ENCODE assay signal across 1 cellular context in the genomic region with DNA sequence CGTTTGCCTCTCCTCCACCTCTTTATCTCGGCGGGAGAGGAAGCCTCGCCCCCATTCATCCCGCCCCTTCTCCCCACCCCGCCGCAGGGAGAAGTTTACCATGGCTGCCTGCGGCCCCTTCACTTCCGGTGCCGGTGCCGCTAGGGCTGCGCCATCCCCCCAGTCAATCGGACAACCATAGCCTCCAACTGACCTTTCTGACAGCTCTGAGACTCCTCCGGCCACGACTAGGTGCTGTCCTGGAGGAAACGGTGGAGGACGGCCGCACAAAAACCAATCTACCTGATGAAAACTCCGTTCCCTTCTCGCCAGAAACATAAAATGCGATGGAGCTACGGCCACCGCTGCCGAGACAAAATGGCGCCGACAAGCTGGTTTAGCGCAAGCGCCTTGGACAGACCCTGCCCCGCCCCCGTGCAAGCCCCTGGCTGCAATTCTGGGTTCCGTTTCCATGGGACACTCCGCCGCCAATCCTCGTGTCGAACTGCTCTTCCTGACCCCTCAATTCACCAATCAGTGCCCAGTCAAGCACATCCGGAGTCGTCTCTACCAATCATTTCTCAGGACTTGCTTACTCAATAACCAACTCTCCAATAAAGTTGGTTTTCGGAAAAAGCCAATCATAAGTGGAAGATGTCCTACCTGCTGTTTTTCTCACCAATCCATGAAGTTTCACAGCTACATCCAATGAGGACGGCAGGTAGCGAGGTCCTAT.
TF ChIP-seq lines count a peak whose summit lies in the region.

No MANE protein-coding gene starts in this region.

TF ChIP-seq in HepG2, 621 proteins besides CTCF, POLR2A, EP300 and RAD21 (continued from another document and continues in another):
- peak; percentile 86; the same call in 1 of the 2 replicates for TF ChIP-seq NRL (CRISPR knock-in tag; IDR thresholded peaks at IDR 0.05; ENCODE audit: borderline replicate concordance)
- no peak for TF ChIP-seq TBP (CRISPR knock-in tag; IDR thresholded peaks at IDR 0.05)
- TF ChIP-seq PHB2 (IDR thresholded peaks at IDR 0.05; ENCODE audit: partially characterized antibody): no peak
- TF ChIP-seq ZNF619 (CRISPR knock-in tag; IDR thresholded peaks at IDR 0.05): no peak
- 0 out of 2 replicates have a peak, but pooled peaks have one; percentile 28 for TF ChIP-seq SIN3B (IDR thresholded peaks at IDR 0.05; ENCODE audit: low read length)
- peak; percentile 86 for TF ChIP-seq MYC (CRISPR knock-in tag; IDR thresholded peaks at IDR 0.05; ENCODE audit: borderline replicate concordance)
- peak; percentile 88 for TF ChIP-seq PHF21A (CRISPR knock-in tag; IDR thresholded peaks at IDR 0.05)
- TF ChIP-seq TAF1 (CRISPR knock-in tag; IDR thresholded peaks at IDR 0.05): peak; percentile 79; the same call in 1 of the 2 replicates
- TF ChIP-seq, protein P1, sequence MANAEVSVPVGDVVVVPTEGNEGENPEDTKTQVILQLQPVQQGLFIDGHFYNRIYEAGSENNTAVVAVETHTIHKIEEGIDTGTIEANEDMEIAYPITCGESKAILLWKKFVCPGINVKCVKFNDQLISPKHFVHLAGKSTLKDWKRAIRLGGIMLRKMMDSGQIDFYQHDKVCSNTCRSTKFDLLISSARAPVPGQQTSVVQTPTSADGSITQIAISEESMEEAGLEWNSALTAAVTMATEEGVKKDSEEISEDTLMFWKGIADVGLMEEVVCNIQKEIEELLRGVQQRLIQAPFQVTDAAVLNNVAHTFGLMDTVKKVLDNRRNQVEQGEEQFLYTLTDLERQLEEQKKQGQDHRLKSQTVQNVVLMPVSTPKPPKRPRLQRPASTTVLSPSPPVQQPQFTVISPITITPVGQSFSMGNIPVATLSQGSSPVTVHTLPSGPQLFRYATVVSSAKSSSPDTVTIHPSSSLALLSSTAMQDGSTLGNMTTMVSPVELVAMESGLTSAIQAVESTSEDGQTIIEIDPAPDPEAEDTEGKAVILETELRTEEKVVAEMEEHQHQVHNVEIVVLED (CRISPR knock-in tag; IDR thresholded peaks at IDR 0.05; ENCODE audit: borderline replicate concordance): no peak
- TF ChIP-seq ZNF251 (CRISPR knock-in tag; IDR thresholded peaks at IDR 0.05): no peak
- TF ChIP-seq, protein P2, sequence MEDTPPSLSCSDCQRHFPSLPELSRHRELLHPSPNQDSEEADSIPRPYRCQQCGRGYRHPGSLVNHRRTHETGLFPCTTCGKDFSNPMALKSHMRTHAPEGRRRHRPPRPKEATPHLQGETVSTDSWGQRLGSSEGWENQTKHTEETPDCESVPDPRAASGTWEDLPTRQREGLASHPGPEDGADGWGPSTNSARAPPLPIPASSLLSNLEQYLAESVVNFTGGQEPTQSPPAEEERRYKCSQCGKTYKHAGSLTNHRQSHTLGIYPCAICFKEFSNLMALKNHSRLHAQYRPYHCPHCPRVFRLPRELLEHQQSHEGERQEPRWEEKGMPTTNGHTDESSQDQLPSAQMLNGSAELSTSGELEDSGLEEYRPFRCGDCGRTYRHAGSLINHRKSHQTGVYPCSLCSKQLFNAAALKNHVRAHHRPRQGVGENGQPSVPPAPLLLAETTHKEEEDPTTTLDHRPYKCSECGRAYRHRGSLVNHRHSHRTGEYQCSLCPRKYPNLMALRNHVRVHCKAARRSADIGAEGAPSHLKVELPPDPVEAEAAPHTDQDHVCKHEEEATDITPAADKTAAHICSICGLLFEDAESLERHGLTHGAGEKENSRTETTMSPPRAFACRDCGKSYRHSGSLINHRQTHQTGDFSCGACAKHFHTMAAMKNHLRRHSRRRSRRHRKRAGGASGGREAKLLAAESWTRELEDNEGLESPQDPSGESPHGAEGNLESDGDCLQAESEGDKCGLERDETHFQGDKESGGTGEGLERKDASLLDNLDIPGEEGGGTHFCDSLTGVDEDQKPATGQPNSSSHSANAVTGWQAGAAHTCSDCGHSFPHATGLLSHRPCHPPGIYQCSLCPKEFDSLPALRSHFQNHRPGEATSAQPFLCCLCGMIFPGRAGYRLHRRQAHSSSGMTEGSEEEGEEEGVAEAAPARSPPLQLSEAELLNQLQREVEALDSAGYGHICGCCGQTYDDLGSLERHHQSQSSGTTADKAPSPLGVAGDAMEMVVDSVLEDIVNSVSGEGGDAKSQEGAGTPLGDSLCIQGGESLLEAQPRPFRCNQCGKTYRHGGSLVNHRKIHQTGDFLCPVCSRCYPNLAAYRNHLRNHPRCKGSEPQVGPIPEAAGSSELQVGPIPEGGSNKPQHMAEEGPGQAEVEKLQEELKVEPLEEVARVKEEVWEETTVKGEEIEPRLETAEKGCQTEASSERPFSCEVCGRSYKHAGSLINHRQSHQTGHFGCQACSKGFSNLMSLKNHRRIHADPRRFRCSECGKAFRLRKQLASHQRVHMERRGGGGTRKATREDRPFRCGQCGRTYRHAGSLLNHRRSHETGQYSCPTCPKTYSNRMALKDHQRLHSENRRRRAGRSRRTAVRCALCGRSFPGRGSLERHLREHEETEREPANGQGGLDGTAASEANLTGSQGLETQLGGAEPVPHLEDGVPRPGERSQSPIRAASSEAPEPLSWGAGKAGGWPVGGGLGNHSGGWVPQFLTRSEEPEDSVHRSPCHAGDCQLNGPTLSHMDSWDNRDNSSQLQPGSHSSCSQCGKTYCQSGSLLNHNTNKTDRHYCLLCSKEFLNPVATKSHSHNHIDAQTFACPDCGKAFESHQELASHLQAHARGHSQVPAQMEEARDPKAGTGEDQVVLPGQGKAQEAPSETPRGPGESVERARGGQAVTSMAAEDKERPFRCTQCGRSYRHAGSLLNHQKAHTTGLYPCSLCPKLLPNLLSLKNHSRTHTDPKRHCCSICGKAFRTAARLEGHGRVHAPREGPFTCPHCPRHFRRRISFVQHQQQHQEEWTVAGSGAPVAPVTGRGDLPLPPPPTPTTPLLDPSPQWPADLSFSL (CRISPR knock-in tag; IDR thresholded peaks at IDR 0.05): no peak
- peak; percentile 62 for TF ChIP-seq CBX1 (IDR thresholded peaks at IDR 0.05; ENCODE audit: low read depth)
- TF ChIP-seq, protein P3, sequence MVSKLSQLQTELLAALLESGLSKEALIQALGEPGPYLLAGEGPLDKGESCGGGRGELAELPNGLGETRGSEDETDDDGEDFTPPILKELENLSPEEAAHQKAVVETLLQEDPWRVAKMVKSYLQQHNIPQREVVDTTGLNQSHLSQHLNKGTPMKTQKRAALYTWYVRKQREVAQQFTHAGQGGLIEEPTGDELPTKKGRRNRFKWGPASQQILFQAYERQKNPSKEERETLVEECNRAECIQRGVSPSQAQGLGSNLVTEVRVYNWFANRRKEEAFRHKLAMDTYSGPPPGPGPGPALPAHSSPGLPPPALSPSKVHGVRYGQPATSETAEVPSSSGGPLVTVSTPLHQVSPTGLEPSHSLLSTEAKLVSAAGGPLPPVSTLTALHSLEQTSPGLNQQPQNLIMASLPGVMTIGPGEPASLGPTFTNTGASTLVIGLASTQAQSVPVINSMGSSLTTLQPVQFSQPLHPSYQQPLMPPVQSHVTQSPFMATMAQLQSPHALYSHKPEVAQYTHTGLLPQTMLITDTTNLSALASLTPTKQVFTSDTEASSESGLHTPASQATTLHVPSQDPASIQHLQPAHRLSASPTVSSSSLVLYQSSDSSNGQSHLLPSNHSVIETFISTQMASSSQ (IDR thresholded peaks at IDR 0.05; ENCODE audit: low read depth): 0 out of 2 replicates have a peak, but pooled peaks have one; percentile 27
- TF ChIP-seq, protein P3 (CRISPR knock-in tag; IDR thresholded peaks at IDR 0.05; ENCODE audit: borderline replicate concordance): no peak; the same call in 1 of the 2 replicates
- no peak for TF ChIP-seq ZNF790 (CRISPR knock-in tag; IDR thresholded peaks at IDR 0.05; ENCODE audit: borderline replicate concordance)
- no peak for TF ChIP-seq NR2F6 (IDR thresholded peaks at IDR 0.05)
- TF ChIP-seq NR2F6 (CRISPR knock-in tag; IDR thresholded peaks at IDR 0.05): 0 out of 2 replicates have a peak, but pooled peaks have one; percentile 24
- TF ChIP-seq, protein P4, sequence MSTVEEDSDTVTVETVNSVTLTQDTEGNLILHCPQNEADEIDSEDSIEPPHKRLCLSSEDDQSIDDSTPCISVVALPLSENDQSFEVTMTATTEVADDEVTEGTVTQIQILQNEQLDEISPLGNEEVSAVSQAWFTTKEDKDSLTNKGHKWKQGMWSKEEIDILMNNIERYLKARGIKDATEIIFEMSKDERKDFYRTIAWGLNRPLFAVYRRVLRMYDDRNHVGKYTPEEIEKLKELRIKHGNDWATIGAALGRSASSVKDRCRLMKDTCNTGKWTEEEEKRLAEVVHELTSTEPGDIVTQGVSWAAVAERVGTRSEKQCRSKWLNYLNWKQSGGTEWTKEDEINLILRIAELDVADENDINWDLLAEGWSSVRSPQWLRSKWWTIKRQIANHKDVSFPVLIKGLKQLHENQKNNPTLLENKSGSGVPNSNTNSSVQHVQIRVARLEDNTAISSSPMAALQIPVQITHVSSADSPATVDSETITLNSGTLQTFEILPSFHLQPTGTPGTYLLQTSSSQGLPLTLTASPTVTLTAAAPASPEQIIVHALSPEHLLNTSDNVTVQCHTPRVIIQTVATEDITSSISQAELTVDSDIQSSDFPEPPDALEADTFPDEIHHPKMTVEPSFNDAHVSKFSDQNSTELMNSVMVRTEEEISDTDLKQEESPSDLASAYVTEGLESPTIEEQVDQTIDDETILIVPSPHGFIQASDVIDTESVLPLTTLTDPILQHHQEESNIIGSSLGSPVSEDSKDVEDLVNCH (CRISPR knock-in tag; IDR thresholded peaks at IDR 0.05): 0 out of 2 replicates have a peak, but pooled peaks have one; percentile 67
- TF ChIP-seq MEIS2 (CRISPR knock-in tag; IDR thresholded peaks at IDR 0.05): peak; percentile 9; the same call in 1 of the 2 replicates
- TF ChIP-seq, protein P5, sequence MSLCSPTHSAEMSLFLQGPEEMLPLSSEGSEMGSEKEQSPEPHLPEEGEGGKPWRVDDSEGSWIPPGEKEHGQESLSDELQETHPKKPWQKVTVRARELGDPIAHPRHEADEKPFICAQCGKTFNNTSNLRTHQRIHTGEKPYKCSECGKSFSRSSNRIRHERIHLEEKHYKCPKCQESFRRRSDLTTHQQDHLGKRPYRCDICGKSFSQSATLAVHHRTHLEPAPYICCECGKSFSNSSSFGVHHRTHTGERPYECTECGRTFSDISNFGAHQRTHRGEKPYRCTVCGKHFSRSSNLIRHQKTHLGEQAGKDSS (CRISPR knock-in tag; IDR thresholded peaks at IDR 0.05; ENCODE audit: borderline replicate concordance, low read depth): no peak
- TF ChIP-seq, protein P6, sequence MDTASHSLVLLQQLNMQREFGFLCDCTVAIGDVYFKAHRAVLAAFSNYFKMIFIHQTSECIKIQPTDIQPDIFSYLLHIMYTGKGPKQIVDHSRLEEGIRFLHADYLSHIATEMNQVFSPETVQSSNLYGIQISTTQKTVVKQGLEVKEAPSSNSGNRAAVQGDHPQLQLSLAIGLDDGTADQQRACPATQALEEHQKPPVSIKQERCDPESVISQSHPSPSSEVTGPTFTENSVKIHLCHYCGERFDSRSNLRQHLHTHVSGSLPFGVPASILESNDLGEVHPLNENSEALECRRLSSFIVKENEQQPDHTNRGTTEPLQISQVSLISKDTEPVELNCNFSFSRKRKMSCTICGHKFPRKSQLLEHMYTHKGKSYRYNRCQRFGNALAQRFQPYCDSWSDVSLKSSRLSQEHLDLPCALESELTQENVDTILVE (CRISPR knock-in tag; IDR thresholded peaks at IDR 0.05): no peak; the same call in 1 of the 2 replicates
- TF ChIP-seq KLF16 (CRISPR knock-in tag; IDR thresholded peaks at IDR 0.05): peak in 1 of 2 experiments; percentile 19; a peak in 1 of 4 replicates
- TF ChIP-seq RBM22 (optimal IDR thresholded peaks at IDR 0.05; ENCODE audit: low read length): no peak
- TF ChIP-seq ZFP36L2 (CRISPR knock-in tag; IDR thresholded peaks at IDR 0.05): no peak
- TF ChIP-seq, protein P7, sequence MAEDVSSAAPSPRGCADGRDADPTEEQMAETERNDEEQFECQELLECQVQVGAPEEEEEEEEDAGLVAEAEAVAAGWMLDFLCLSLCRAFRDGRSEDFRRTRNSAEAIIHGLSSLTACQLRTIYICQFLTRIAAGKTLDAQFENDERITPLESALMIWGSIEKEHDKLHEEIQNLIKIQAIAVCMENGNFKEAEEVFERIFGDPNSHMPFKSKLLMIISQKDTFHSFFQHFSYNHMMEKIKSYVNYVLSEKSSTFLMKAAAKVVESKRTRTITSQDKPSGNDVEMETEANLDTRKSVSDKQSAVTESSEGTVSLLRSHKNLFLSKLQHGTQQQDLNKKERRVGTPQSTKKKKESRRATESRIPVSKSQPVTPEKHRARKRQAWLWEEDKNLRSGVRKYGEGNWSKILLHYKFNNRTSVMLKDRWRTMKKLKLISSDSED (CRISPR knock-in tag; IDR thresholded peaks at IDR 0.05): no peak
- TF ChIP-seq CREM (IDR thresholded peaks at IDR 0.05): peak; percentile 65
- TF ChIP-seq CREM (CRISPR knock-in tag; IDR thresholded peaks at IDR 0.05): no peak
- TF ChIP-seq DNMT3B (CRISPR knock-in tag; conservative IDR thresholded peaks at IDR 0.05): no peak
- TF ChIP-seq, protein P8, sequence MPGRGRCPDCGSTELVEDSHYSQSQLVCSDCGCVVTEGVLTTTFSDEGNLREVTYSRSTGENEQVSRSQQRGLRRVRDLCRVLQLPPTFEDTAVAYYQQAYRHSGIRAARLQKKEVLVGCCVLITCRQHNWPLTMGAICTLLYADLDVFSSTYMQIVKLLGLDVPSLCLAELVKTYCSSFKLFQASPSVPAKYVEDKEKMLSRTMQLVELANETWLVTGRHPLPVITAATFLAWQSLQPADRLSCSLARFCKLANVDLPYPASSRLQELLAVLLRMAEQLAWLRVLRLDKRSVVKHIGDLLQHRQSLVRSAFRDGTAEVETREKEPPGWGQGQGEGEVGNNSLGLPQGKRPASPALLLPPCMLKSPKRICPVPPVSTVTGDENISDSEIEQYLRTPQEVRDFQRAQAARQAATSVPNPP (CRISPR knock-in tag; IDR thresholded peaks at IDR 0.05): no peak
- no peak for TF ChIP-seq HNF4A (CRISPR knock-in tag; IDR thresholded peaks at IDR 0.05)
- TF ChIP-seq ZNF337 (CRISPR knock-in tag; IDR thresholded peaks at IDR 0.05; ENCODE audit: borderline replicate concordance, low read depth): peak; percentile 73; the same call in 1 of the 2 replicates
- TF ChIP-seq GATA4 (IDR thresholded peaks at IDR 0.05; ENCODE audit: borderline replicate concordance, low read depth): peak; percentile 55
- TF ChIP-seq ZNF44 (CRISPR knock-in tag; IDR thresholded peaks at IDR 0.05): no peak
- no peak for TF ChIP-seq FLYWCH1 (CRISPR knock-in tag; IDR thresholded peaks at IDR 0.05)
